Comparison of ENCODE assay signal across 2 cellular contexts in the genomic region with DNA sequence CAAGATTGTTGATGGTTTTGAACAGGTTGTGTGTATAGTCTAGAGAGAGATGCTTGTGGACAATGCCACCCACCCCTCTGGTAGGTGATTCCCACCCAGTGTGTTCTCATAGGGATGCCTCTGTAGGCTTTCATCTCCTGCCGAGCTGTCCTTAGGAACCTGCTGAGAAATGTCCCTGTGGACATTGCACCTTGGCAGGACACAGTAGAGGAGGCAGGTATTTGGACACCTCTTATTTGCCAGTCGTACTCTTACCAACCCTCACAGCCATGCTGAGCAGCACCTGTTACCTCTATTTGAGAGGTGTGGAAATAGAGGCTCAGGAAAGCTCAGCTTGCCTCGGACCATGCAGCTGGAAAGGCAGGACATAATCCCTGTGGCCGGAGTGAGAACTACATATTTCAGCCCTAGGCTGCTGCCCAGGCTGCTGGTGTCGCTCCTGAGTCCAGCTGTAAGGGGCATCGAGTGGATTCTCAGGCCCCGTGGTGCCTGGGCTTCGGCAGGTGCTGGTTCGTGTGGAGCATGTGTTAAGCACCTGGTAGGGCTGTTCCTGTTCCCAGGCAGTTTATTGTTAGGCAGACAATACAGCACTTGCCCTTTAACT.
A peak's percentile ranks its signal among the peaks of the same experiment; 100 is the strongest.
TF ChIP-seq lines count a peak whose summit lies in the region.

No MANE protein-coding gene starts in this region.

TF ChIP-seq in A549, 52 proteins besides CTCF, POLR2A, EP300 and RAD21:
- TF ChIP-seq POLR2AphosphoS2 (conservative IDR thresholded peaks at IDR 0.05; ENCODE audit: low read length), result no peak
- TF ChIP-seq RNF2 (IDR thresholded peaks at IDR 0.05; ENCODE audit: borderline replicate concordance, low read depth), result no peak
- TF ChIP-seq, protein P1, sequence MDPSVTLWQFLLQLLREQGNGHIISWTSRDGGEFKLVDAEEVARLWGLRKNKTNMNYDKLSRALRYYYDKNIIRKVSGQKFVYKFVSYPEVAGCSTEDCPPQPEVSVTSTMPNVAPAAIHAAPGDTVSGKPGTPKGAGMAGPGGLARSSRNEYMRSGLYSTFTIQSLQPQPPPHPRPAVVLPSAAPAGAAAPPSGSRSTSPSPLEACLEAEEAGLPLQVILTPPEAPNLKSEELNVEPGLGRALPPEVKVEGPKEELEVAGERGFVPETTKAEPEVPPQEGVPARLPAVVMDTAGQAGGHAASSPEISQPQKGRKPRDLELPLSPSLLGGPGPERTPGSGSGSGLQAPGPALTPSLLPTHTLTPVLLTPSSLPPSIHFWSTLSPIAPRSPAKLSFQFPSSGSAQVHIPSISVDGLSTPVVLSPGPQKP (IDR thresholded peaks at IDR 0.05; ENCODE audit: low read depth, low read length), result no peak
- no peak for TF ChIP-seq MAZ (IDR thresholded peaks at IDR 0.05; ENCODE audit: borderline replicate concordance, low read depth, low read length)
- no peak for TF ChIP-seq HOXB13 (CRISPR knock-in tag; IDR thresholded peaks at IDR 0.05; ENCODE audit: low read depth)
- no peak for TF ChIP-seq PHF8 (IDR thresholded peaks at IDR 0.05; ENCODE audit: borderline replicate concordance, low read depth)
- TF ChIP-seq, protein P2, sequence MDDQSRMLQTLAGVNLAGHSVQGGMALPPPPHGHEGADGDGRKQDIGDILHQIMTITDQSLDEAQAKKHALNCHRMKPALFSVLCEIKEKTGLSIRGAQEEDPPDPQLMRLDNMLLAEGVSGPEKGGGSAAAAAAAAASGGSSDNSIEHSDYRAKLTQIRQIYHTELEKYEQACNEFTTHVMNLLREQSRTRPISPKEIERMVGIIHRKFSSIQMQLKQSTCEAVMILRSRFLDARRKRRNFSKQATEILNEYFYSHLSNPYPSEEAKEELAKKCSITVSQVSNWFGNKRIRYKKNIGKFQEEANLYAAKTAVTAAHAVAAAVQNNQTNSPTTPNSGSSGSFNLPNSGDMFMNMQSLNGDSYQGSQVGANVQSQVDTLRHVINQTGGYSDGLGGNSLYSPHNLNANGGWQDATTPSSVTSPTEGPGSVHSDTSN (IDR thresholded peaks at IDR 0.05), result no peak
- TF ChIP-seq, protein P3, sequence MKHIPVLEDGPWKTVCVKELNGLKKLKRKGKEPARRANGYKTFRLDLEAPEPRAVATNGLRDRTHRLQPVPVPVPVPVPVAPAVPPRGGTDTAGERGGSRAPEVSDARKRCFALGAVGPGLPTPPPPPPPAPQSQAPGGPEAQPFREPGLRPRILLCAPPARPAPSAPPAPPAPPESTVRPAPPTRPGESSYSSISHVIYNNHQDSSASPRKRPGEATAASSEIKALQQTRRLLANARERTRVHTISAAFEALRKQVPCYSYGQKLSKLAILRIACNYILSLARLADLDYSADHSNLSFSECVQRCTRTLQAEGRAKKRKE (CRISPR knock-in tag; IDR thresholded peaks at IDR 0.05; ENCODE audit: low read depth), result no peak
- TF ChIP-seq, protein P4, sequence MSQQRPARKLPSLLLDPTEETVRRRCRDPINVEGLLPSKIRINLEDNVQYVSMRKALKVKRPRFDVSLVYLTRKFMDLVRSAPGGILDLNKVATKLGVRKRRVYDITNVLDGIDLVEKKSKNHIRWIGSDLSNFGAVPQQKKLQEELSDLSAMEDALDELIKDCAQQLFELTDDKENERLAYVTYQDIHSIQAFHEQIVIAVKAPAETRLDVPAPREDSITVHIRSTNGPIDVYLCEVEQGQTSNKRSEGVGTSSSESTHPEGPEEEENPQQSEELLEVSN (IDR thresholded peaks at IDR 0.05; ENCODE audit: borderline replicate concordance, low read depth), result no peak
- TF ChIP-seq GATA3 (IDR thresholded peaks at IDR 0.05; ENCODE audit: borderline replicate concordance), result no peak

TF ChIP-seq in H1, 55 proteins besides CTCF, POLR2A, EP300 and RAD21:
- TF ChIP-seq CTBP2 (IDR thresholded peaks at IDR 0.05; ENCODE audit: borderline replicate concordance, insufficient read depth, insufficient read length, low read length), result no peak
- TF ChIP-seq, protein P5, sequence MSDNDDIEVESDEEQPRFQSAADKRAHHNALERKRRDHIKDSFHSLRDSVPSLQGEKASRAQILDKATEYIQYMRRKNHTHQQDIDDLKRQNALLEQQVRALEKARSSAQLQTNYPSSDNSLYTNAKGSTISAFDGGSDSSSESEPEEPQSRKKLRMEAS (IDR thresholded peaks at IDR 0.05), result peak; percentile 66
